ENCODE assay signal across 9 cellular contexts in the genomic region with DNA sequence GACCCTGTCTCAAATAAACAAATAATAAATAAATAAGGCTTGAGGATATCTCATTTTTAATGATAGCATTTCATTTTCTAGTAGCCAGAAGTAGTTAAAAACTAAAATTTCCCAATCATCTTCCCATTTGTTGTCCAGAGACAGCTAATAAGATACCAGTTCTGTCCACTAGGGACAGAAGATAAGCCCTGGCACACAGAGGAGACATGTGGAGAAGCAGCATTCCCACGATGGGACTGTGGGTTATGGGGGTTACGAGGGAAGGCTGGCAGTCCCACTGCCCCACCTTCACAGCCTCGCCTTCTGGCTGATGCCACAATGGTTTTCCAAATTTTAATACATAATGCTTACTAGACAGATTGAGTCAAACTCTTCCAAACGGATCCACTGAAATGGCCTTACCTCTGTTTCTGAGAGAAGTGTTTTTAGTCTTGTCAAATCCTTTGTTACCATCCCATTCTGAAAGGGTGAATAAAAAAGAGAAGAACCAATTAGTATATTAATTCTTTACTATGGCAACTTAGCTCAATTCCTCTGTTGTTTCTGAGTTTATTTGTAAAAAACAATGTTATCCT. TPM values are rescaled to one million over a fixed set of nuclear protein-coding genes. Genes with fewer than 3 reads are reported as not detected.
DNase-seq lines count a peak whose midpoint lies in the region; ATAC-seq and TF ChIP-seq lines count a peak whose summit lies in the region.
"Had no signal": no experiment of that assay in that cellular context is flagged by ENCODE, and none has a peak within 500 bp of the region (broad histone marks: within the 10 kb centered on the region; RNA-seq: fewer than 3 reads in every experiment).

No MANE protein-coding gene starts in this region.

- H3K4me1 Mint-ChIP-seq in glutamatergic neuron (ENCODE audit: low read depth, unreplicated experiment): peaks cover 5% of the 10 kb centered on the region

- H3K36me3 Mint-ChIP-seq in glutamatergic neuron (ENCODE audit: unreplicated experiment): no peaks in the 10 kb centered on the region

- in situ Hi-C loops in ACHN (cut with HindIII; ENCODE audit: low pct_ligation_motif_present, low pct_unique_long_range_greater_than_20kb, low sequenced_read_pairs): no loop called here

- H3K27me3 Mint-ChIP-seq in glutamatergic neuron (ENCODE audit: unreplicated experiment): no peaks in the 10 kb centered on the region

- H3K4me3 Mint-ChIP-seq in glutamatergic neuron (ENCODE audit: unreplicated experiment): no peak overlapping the region

- TF ChIP-seq CTCF in GM12865 (IDR thresholded peaks at IDR 0.05; ENCODE audit: insufficient read depth, low read depth, low read length, missing control alignments) (peak; percentile 41), glutamatergic neuron (IDR thresholded peaks at IDR 0.05; ENCODE audit: partially characterized antibody, unreplicated experiment) (peak; percentile 75)

- ATAC-seq in HG02852 (IDR thresholded peaks at IDR 0.05; ENCODE audit: unreplicated experiment) (no peak), HG02970 (IDR thresholded peaks at IDR 0.05; ENCODE audit: low FRiP score, unreplicated experiment) (no peak)

- H3K27ac Mint-ChIP-seq in glutamatergic neuron (ENCODE audit: unreplicated experiment): no peak overlapping the region
- H3K27ac Mint-ChIP-seq: activated T-helper 2 cell treated with anti-CD3 and anti-CD28 coated beads, Interferon-gamma antibody, Interleukin-2, Interleukin-4, amounts not matched to agents 10 μg/mL and 5 μg/mL and 100 μg/mL, durations not matched to agents 14 hours and 24 hours and 36 hours had no signal

- no peak overlapping the region for H3K4me3 ChIP-seq in GM12865 (ENCODE audit: low read depth, low read length)

- DNase-seq in ACHN (peak; percentile 39), GM12865 (ENCODE audit: low read depth) (no peak), RKO (ENCODE audit: low spot score) (peak; percentile 37), glutamatergic neuron (no peak), NCI-H2081 treated with DMSO at 0.1 percent for 48 hours (lab: John Stamatoyannopoulos, UW) (no peak)
- DNase-seq in activated CD4-positive, CD25-positive, alpha-beta regulatory T cell treated with anti-CD3 and anti-CD28 coated beads, Interleukin-2, amount 50 U/mL, for 72 hours: no peak

- no peaks in the 10 kb centered on the region for H3K9me3 Mint-ChIP-seq in glutamatergic neuron (ENCODE audit: unreplicated experiment)

RNA-seq across cellular contexts. Expression of gene HELZ, which starts 44.2 kb away (rescaled TPM):
- total RNA-seq in glutamatergic neuron (ENCODE audit: unreplicated experiment): 47.4 TPM

Comparison
In these comparisons a context has a peak if more than half of its experiments do, and no peak if none do; other contexts are left out.
1. DNase-seq: peak in ACHN (single experiment) and RKO (single experiment); none in GM12865 (single experiment), glutamatergic neuron (single experiment), activated CD4-positive, CD25-positive, alpha-beta regulatory T cell treated with anti-CD3 and anti-CD28 coated beads, Interleukin-2, amount 50 U/mL, for 72 hours (single experiment) and NCI-H2081 treated with DMSO at 0.1 percent for 48 hours (single experiment).